Comparison of ENCODE assay signal across 1 cellular context in genomic region chr16:70476272-70477020, GRCh38.
TF ChIP-seq lines count a peak whose summit lies in the region.

No MANE protein-coding gene starts in this region.

TF ChIP-seq in GM12878, 131 proteins besides CTCF, POLR2A, EP300 and RAD21 (continued from another document and continues in another):
- TF ChIP-seq CEBPZ (IDR thresholded peaks at IDR 0.05; ENCODE audit: low read depth, low read length) (no peak), HDAC2 (IDR thresholded peaks at IDR 0.05) (no peak), EGR1 (IDR thresholded peaks at IDR 0.05; ENCODE audit: borderline replicate concordance in 1 of 2, low read depth in 2 of 2, low read length in 2 of 2) (no peak), ZNF24 (IDR thresholded peaks at IDR 0.05) (0 out of 2 replicates have a peak, but pooled peaks have one; percentile 41), JUND (IDR thresholded peaks at IDR 0.05; ENCODE audit: low read depth, low read length) (peak; percentile 79), CHD2 (IDR thresholded peaks at IDR 0.05; ENCODE audit: borderline replicate concordance, low read depth, low read length) (no peak), ZNF274 (IDR thresholded peaks at IDR 0.05; ENCODE audit: insufficient read depth, insufficient read length) (no peak), CHD1 (IDR thresholded peaks at IDR 0.05; ENCODE audit: low read depth, low read length) (no peak), NKRF (conservative IDR thresholded peaks at IDR 0.05) (peak; percentile 11; the same call in 1 of the 2 replicates), RBBP5 (conservative IDR thresholded peaks at IDR 0.05) (no peak), FOXM1 (IDR thresholded peaks at IDR 0.05; ENCODE audit: low read depth, low read length) (peak; percentile 93), RB1 (IDR thresholded peaks at IDR 0.05; ENCODE audit: borderline replicate concordance) (no peak), IRF5 (IDR thresholded peaks at IDR 0.05; ENCODE audit: borderline replicate concordance) (no peak), ZZZ3 (IDR thresholded peaks at IDR 0.05; ENCODE audit: control insufficient read depth, insufficient read length, low read depth) (no peak), CBX3 (IDR thresholded peaks at IDR 0.05; ENCODE audit: borderline replicate concordance, low read depth) (no peak), SMAD5 (IDR thresholded peaks at IDR 0.05; ENCODE audit: low read depth) (no peak), FOXK2 (IDR thresholded peaks at IDR 0.05) (no peak), BHLHE40 (IDR thresholded peaks at IDR 0.05; ENCODE audit: borderline replicate concordance in 1 of 2, low read depth in 2 of 2, low read length in 1 of 2) (peak; percentile 70 to 77; a peak in 3 of 4 replicates), EZH2 (IDR thresholded peaks at IDR 0.05; ENCODE audit: borderline replicate concordance, control insufficient read depth, low read depth, low read length) (no peak), CUX1 (IDR thresholded peaks at IDR 0.05; ENCODE audit: insufficient replicate concordance, low read depth, low read length) (peak; percentile 88), BCL11A (IDR thresholded peaks at IDR 0.05; ENCODE audit: low read depth, low read length) (peak; percentile 97), SRF (IDR thresholded peaks at IDR 0.05; ENCODE audit: low read depth in 2 of 2, low read length in 2 of 2) (peak in 1 of 2 experiments; percentile 76; a peak in 1 of 4 replicates), MYC (IDR thresholded peaks at IDR 0.05; ENCODE audit: insufficient read depth, insufficient read length, insufficient replicate concordance, low read length, severe bottlenecking) (no peak), BRCA1 (IDR thresholded peaks at IDR 0.05; ENCODE audit: low read depth, low read length) (no peak), GATAD2B (conservative IDR thresholded peaks at IDR 0.05; ENCODE audit: low read depth) (peak; percentile 82), TCF12 (IDR thresholded peaks at IDR 0.05; ENCODE audit: low read depth, low read length) (peak; percentile 66; the same call in 1 of the 2 replicates), HCFC1 (IDR thresholded peaks at IDR 0.05; ENCODE audit: low read length) (no peak), ZNF622 (IDR thresholded peaks at IDR 0.05) (no peak), NR2F1 (conservative IDR thresholded peaks at IDR 0.05) (no peak; the same call in none of the 2 replicates), CREM (IDR thresholded peaks at IDR 0.05; ENCODE audit: low read depth) (peak; percentile 84), NR2C2 (IDR thresholded peaks at IDR 0.05; ENCODE audit: borderline replicate concordance, control insufficient read depth, insufficient read length, low read depth) (no peak), TARDBP (IDR thresholded peaks at IDR 0.05; ENCODE audit: borderline replicate concordance) (peak; percentile 69; the same call in 1 of the 2 replicates), EED (IDR thresholded peaks at IDR 0.05; ENCODE audit: low read depth) (peak; percentile 93), SUZ12 (IDR thresholded peaks at IDR 0.05; ENCODE audit: unreplicated experiment) (no peak), IRF4 (IDR thresholded peaks at IDR 0.05; ENCODE audit: low read depth, low read length) (peak; percentile 94), HDAC6 (IDR thresholded peaks at IDR 0.05; ENCODE audit: unreplicated experiment) (no peak), SP1 (IDR thresholded peaks at IDR 0.05; ENCODE audit: low read depth, low read length) (peak; percentile 37), ZNF207 (IDR thresholded peaks at IDR 0.05; ENCODE audit: borderline replicate concordance) (no peak), TCF3 (IDR thresholded peaks at IDR 0.05; ENCODE audit: borderline replicate concordance, insufficient read depth, low read depth, low read length) (0 out of 2 replicates have a peak, but pooled peaks have one; percentile 34), E2F4 (IDR thresholded peaks at IDR 0.05; ENCODE audit: low read depth, low read length) (no peak)
- TF ChIP-seq, protein P1, sequence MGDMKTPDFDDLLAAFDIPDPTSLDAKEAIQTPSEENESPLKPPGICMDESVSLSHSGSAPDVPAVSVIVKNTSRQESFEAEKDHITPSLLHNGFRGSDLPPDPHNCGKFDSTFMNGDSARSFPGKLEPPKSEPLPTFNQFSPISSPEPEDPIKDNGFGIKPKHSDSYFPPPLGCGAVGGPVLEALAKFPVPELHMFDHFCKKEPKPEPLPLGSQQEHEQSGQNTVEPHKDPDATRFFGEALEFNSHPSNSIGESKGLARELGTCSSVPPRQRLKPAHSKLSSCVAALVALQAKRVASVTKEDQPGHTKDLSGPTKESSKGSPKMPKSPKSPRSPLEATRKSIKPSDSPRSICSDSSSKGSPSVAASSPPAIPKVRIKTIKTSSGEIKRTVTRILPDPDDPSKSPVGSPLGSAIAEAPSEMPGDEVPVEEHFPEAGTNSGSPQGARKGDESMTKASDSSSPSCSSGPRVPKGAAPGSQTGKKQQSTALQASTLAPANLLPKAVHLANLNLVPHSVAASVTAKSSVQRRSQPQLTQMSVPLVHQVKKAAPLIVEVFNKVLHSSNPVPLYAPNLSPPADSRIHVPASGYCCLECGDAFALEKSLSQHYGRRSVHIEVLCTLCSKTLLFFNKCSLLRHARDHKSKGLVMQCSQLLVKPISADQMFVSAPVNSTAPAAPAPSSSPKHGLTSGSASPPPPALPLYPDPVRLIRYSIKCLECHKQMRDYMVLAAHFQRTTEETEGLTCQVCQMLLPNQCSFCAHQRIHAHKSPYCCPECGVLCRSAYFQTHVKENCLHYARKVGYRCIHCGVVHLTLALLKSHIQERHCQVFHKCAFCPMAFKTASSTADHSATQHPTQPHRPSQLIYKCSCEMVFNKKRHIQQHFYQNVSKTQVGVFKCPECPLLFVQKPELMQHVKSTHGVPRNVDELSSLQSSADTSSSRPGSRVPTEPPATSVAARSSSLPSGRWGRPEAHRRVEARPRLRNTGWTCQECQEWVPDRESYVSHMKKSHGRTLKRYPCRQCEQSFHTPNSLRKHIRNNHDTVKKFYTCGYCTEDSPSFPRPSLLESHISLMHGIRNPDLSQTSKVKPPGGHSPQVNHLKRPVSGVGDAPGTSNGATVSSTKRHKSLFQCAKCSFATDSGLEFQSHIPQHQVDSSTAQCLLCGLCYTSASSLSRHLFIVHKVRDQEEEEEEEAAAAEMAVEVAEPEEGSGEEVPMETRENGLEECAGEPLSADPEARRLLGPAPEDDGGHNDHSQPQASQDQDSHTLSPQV (IDR thresholded peaks at IDR 0.05) = no peak
- TF ChIP-seq, protein P2, sequence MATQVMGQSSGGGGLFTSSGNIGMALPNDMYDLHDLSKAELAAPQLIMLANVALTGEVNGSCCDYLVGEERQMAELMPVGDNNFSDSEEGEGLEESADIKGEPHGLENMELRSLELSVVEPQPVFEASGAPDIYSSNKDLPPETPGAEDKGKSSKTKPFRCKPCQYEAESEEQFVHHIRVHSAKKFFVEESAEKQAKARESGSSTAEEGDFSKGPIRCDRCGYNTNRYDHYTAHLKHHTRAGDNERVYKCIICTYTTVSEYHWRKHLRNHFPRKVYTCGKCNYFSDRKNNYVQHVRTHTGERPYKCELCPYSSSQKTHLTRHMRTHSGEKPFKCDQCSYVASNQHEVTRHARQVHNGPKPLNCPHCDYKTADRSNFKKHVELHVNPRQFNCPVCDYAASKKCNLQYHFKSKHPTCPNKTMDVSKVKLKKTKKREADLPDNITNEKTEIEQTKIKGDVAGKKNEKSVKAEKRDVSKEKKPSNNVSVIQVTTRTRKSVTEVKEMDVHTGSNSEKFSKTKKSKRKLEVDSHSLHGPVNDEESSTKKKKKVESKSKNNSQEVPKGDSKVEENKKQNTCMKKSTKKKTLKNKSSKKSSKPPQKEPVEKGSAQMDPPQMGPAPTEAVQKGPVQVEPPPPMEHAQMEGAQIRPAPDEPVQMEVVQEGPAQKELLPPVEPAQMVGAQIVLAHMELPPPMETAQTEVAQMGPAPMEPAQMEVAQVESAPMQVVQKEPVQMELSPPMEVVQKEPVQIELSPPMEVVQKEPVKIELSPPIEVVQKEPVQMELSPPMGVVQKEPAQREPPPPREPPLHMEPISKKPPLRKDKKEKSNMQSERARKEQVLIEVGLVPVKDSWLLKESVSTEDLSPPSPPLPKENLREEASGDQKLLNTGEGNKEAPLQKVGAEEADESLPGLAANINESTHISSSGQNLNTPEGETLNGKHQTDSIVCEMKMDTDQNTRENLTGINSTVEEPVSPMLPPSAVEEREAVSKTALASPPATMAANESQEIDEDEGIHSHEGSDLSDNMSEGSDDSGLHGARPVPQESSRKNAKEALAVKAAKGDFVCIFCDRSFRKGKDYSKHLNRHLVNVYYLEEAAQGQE (IDR thresholded peaks at IDR 0.05; ENCODE audit: low read depth, low read length) = no peak
